Comparison of ENCODE assay signal across 1 cellular context in the genomic region with DNA sequence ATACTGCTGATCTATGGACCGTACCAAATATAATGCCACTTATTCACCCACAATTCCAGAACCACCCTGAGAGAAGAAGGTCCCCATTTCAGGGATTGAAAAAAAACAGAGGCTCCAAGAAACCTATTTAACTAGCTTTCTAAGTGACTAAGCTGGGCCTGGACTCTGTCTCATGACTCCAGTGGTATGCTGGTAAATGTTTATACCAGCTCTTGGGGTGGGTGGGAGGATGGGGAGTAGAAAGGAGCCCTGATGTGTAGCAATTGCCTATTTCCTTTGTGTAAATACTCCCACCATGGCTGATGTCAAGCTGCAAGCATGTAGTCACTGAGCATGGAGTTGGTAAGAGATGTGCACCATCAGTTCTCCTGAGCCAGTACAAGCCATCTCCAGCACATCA.
TF ChIP-seq lines count a peak whose summit lies in the region.

No MANE protein-coding gene starts in this region.

TF ChIP-seq in HepG2, 621 proteins besides CTCF, POLR2A, EP300 and RAD21:
- no peak for TF ChIP-seq TEAD2 (CRISPR knock-in tag; IDR thresholded peaks at IDR 0.05)
- TF ChIP-seq ZNF567 (CRISPR knock-in tag; IDR thresholded peaks at IDR 0.05; ENCODE audit: borderline replicate concordance), result no peak
- TF ChIP-seq, protein P1, sequence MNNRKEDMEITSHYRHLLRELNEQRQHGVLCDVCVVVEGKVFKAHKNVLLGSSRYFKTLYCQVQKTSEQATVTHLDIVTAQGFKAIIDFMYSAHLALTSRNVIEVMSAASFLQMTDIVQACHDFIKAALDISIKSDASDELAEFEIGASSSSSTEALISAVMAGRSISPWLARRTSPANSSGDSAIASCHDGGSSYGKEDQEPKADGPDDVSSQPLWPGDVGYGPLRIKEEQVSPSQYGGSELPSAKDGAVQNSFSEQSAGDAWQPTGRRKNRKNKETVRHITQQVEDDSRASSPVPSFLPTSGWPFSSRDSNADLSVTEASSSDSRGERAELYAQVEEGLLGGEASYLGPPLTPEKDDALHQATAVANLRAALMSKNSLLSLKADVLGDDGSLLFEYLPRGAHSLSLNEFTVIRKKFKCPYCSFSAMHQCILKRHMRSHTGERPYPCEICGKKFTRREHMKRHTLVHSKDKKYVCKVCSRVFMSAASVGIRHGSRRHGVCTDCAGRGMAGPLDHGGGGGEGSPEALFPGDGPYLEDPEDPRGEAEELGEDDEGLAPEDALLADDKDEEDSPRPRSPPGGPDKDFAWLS (CRISPR knock-in tag; IDR thresholded peaks at IDR 0.05; ENCODE audit: borderline replicate concordance), result no peak
- no peak for TF ChIP-seq THAP11 (CRISPR knock-in tag; IDR thresholded peaks at IDR 0.05)
- TF ChIP-seq ZEB1 (IDR thresholded peaks at IDR 0.05; ENCODE audit: insufficient replicate concordance, low read depth), result no peak
- TF ChIP-seq PAWR (CRISPR knock-in tag; IDR thresholded peaks at IDR 0.05; ENCODE audit: borderline replicate concordance), result no peak
- TF ChIP-seq ISL2 (CRISPR knock-in tag; IDR thresholded peaks at IDR 0.05), result no peak
- TF ChIP-seq KDM1A (CRISPR knock-in tag; IDR thresholded peaks at IDR 0.05), result no peak
- TF ChIP-seq, protein P2, sequence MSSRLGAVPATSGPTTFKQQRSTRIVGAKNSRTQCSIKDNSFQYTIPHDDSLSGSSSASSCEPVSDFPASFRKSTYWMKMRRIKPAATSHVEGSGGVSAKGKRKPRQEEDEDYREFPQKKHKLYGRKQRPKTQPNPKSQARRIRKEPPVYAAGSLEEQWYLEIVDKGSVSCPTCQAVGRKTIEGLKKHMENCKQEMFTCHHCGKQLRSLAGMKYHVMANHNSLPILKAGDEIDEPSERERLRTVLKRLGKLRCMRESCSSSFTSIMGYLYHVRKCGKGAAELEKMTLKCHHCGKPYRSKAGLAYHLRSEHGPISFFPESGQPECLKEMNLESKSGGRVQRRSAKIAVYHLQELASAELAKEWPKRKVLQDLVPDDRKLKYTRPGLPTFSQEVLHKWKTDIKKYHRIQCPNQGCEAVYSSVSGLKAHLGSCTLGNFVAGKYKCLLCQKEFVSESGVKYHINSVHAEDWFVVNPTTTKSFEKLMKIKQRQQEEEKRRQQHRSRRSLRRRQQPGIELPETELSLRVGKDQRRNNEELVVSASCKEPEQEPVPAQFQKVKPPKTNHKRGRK (CRISPR knock-in tag; IDR thresholded peaks at IDR 0.05), result no peak
- TF ChIP-seq NR2F6 (IDR thresholded peaks at IDR 0.05), result no peak
- TF ChIP-seq NR2F6 (CRISPR knock-in tag; IDR thresholded peaks at IDR 0.05), result no peak
- no peak for TF ChIP-seq ZNF33B (CRISPR knock-in tag; IDR thresholded peaks at IDR 0.05)
- no peak for TF ChIP-seq PITX1 (CRISPR knock-in tag; IDR thresholded peaks at IDR 0.05)
- TF ChIP-seq, protein P3, sequence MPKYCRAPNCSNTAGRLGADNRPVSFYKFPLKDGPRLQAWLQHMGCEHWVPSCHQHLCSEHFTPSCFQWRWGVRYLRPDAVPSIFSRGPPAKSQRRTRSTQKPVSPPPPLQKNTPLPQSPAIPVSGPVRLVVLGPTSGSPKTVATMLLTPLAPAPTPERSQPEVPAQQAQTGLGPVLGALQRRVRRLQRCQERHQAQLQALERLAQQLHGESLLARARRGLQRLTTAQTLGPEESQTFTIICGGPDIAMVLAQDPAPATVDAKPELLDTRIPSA (CRISPR knock-in tag; IDR thresholded peaks at IDR 0.05; ENCODE audit: borderline replicate concordance), result no peak
- TF ChIP-seq, protein P4, sequence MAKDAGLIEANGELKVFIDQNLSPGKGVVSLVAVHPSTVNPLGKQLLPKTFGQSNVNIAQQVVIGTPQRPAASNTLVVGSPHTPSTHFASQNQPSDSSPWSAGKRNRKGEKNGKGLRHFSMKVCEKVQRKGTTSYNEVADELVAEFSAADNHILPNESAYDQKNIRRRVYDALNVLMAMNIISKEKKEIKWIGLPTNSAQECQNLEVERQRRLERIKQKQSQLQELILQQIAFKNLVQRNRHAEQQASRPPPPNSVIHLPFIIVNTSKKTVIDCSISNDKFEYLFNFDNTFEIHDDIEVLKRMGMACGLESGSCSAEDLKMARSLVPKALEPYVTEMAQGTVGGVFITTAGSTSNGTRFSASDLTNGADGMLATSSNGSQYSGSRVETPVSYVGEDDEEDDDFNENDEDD (CRISPR knock-in tag; IDR thresholded peaks at IDR 0.05; ENCODE audit: borderline replicate concordance), result no peak
TF ChIP-seq in HepG2: peak in this region for 0.
